Comparison of ENCODE assay signal across 1 cellular context in genomic region chr1:67327864-67328263, GRCh38.
TF ChIP-seq lines count a peak whose summit lies in the region.

No MANE protein-coding gene starts in this region.

TF ChIP-seq in IMR-90, 13 proteins besides CTCF, POLR2A, EP300 and RAD21:
- no peak for TF ChIP-seq NFE2L2 (IDR thresholded peaks at IDR 0.05; ENCODE audit: low read depth, low read length)
- no peak for TF ChIP-seq RFX5 (IDR thresholded peaks at IDR 0.05; ENCODE audit: low read depth, low read length)
- no peak for TF ChIP-seq CEBPB (IDR thresholded peaks at IDR 0.05; ENCODE audit: low read depth, low read length)
- TF ChIP-seq MAFK (IDR thresholded peaks at IDR 0.05; ENCODE audit: low read depth, low read length), result no peak
- TF ChIP-seq BHLHE40 (IDR thresholded peaks at IDR 0.05; ENCODE audit: low read depth, low read length), result no peak
- no peak for TF ChIP-seq CHD1 (IDR thresholded peaks at IDR 0.05; ENCODE audit: low read depth, low read length)
- TF ChIP-seq RCOR1 (IDR thresholded peaks at IDR 0.05; ENCODE audit: insufficient replicate concordance, low read length), result no peak
